1 cellular context compared by ENCODE assay signal in genomic region chr5:43225649-43226245, GRCh38.
TF ChIP-seq lines count a peak whose summit lies in the region.

No MANE protein-coding gene starts in this region.

TF ChIP-seq in K562, 482 proteins besides CTCF, POLR2A, EP300 and RAD21 (continued from another document):
- TF ChIP-seq, protein P1, sequence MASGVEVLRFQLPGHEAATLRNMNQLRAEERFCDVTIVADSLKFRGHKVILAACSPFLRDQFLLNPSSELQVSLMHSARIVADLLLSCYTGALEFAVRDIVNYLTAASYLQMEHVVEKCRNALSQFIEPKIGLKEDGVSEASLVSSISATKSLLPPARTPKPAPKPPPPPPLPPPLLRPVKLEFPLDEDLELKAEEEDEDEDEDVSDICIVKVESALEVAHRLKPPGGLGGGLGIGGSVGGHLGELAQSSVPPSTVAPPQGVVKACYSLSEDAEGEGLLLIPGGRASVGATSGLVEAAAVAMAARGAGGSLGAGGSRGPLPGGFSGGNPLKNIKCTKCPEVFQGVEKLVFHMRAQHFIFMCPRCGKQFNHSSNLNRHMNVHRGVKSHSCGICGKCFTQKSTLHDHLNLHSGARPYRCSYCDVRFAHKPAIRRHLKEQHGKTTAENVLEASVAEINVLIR (CRISPR knock-in tag; IDR thresholded peaks at IDR 0.05), result no peak
- TF ChIP-seq POLR2B (IDR thresholded peaks at IDR 0.05; ENCODE audit: low read depth, partially characterized antibody), result no peak
- TF ChIP-seq PKNOX1 (IDR thresholded peaks at IDR 0.05), result peak; percentile 65
- peak; percentile 11; the same call in 1 of the 2 replicates for TF ChIP-seq CBFA2T3 (IDR thresholded peaks at IDR 0.05)
- TF ChIP-seq MEIS2 (IDR thresholded peaks at IDR 0.05; ENCODE audit: partially characterized antibody), result peak; percentile 40
- TF ChIP-seq, protein P2, sequence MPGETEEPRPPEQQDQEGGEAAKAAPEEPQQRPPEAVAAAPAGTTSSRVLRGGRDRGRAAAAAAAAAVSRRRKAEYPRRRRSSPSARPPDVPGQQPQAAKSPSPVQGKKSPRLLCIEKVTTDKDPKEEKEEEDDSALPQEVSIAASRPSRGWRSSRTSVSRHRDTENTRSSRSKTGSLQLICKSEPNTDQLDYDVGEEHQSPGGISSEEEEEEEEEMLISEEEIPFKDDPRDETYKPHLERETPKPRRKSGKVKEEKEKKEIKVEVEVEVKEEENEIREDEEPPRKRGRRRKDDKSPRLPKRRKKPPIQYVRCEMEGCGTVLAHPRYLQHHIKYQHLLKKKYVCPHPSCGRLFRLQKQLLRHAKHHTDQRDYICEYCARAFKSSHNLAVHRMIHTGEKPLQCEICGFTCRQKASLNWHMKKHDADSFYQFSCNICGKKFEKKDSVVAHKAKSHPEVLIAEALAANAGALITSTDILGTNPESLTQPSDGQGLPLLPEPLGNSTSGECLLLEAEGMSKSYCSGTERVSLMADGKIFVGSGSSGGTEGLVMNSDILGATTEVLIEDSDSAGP (CRISPR knock-in tag; IDR thresholded peaks at IDR 0.05), result peak; percentile 60; the same call in 1 of the 2 replicates
